ENCODE assay signal across 26 cellular contexts in genomic region chr13:59651479-59651878, GRCh38.
"Had no signal": no experiment of that assay in that cellular context is flagged by ENCODE, and none has a peak within 500 bp of the region (broad histone marks: within the 10 kb centered on the region; RNA-seq: fewer than 3 reads in every experiment).

No MANE protein-coding gene starts in this region.

- H3K4me3 ChIP-seq: MG63, SJCRH30 had no signal

- H3K27ac Mint-ChIP-seq: activated CD8-positive, alpha-beta T cell treated with anti-CD3 and anti-CD28 coated beads, Interleukin-2, amount 10 ng/mL, durations not matched to agents 7 days and 5 days; activated naive CD4-positive, alpha-beta T cell treated with anti-CD3 and anti-CD28 coated beads, Interleukin-2, amount 50 U/mL, for 24 hours; WTC11 had no signal

- H3K36me3 ChIP-seq: MG63, SJCRH30 had no signal

- H3K4me3 Mint-ChIP-seq: activated CD8-positive, alpha-beta T cell treated with anti-CD3 and anti-CD28 coated beads, Interleukin-2, amount 10 ng/mL, durations not matched to agents 7 days and 5 days; activated naive CD4-positive, alpha-beta T cell treated with anti-CD3 and anti-CD28 coated beads, Interleukin-2, amount 50 U/mL, for 24 hours; WTC11 had no signal

- H3K4me1 Mint-ChIP-seq: activated naive CD4-positive, alpha-beta T cell treated with anti-CD3 and anti-CD28 coated beads, Interleukin-2, amount 50 U/mL, for 24 hours; WTC11 had no signal

- H3K9me3 ChIP-seq: MG63, SJCRH30 had no signal

- H3K27me3 ChIP-seq: MG63, SJCRH30 had no signal

- DNase-seq: activated CD4-positive, alpha-beta T cell treated with anti-CD3 and anti-CD28 coated beads for 48 hours; activated CD4-positive, alpha-beta T cell treated with anti-CD3 and anti-CD28 coated beads, Interleukin-2, amount 50 U/mL, for 4 hours; activated CD4-positive, CD25-positive, alpha-beta regulatory T cell treated with anti-CD3 and anti-CD28 coated beads, Interleukin-2, amount 50 U/mL, for 72 hours; activated CD8-positive, alpha-beta memory T cell treated with anti-CD3 and anti-CD28 coated beads, Interleukin-2, amount 50 U/mL, for 48 hours; activated CD8-positive, alpha-beta T cell treated with anti-CD3 and anti-CD28 coated beads, Interleukin-2, amount 10 ng/mL, durations not matched to agents 7 days and 5 days; activated T-cell treated with anti-CD3 and anti-CD28 coated beads, Interleukin-2, amount 50 U/mL, for 1 hour; cerebellar nuclear complex; MG63; NCI-H1092 treated with DMSO at 0.1 percent for 48 hours; NCI-H1417 treated with DMSO at 0.1 percent for 48 hours; NCI-H1694; NCI-H2029; NCI-H2107; NCI-H2171 treated with DMSO at 0.1 percent for 48 hours; NCI-H226; NCI-H526; NCI-H774; OCI-M1; Right ventricle myocardium superior; RPMI8226; SJCRH30; SW 1271 had no signal

- H3K27ac ChIP-seq: SJCRH30 had no signal

- ATAC-seq: activated CD8-positive, alpha-beta T cell treated with anti-CD3 and anti-CD28 coated beads, Interleukin-2, amount 10 ng/mL, durations not matched to agents 7 days and 5 days; Panc1; SK-N-SH treated with all-trans-retinoic acid at 6 μM for 48 hours; WTC11 had no signal

- H3K4me1 ChIP-seq: SJCRH30 had no signal

- H3K9me3 Mint-ChIP-seq: activated naive CD4-positive, alpha-beta T cell treated with anti-CD3 and anti-CD28 coated beads, Interleukin-2, amount 50 U/mL, for 24 hours had no signal

- H3K36me3 Mint-ChIP-seq: activated naive CD4-positive, alpha-beta T cell treated with anti-CD3 and anti-CD28 coated beads, Interleukin-2, amount 50 U/mL, for 24 hours; WTC11 had no signal
